Comparison of ENCODE assay signal across 27 cellular contexts in the genomic region with DNA sequence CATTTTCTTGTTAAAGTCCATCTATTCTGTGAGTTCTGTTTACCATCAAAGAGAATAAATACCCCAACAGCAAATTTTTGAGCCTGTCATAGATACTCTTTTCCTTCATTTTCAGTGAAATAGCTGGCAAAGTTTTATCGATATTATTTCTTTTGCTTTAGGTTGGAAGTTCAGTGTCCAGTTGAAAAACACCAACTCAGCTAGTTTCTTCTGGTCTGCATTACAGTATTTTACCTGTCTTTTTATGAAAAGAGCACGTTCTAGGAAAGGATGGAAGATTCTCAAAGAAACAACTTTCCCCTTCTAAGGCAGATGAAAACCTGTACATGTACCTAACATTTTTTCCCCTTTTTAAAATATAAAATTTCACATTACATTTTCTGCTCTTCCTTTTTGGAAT.
"Had no signal": no experiment of that assay in that cellular context is flagged by ENCODE, and none has a peak within 500 bp of the region (broad histone marks: within the 10 kb centered on the region; RNA-seq: fewer than 3 reads in every experiment).

No MANE protein-coding gene starts in this region.

- H3K36me3 ChIP-seq: stomach, suprapubic skin, thoracic aorta, thyroid gland, tibial artery, transverse colon, upper lobe of left lung, upper lobe of right lung, uterus, vagina had no signal

- ATAC-seq: stimulated activated effector memory CD8-positive, alpha-beta T cell treated with anti-CD3 and anti-CD28 coated beads, Interleukin-12 subunit alpha, Interleukin-12 subunit beta, amount 100 ng/mL, for 72 hours; stimulated activated memory B cell treated with anti-CD40 and anti-IgM and Interleukin-4, amounts not matched to agents 10 μg/mL and 1 μg/mL and 100 μg/mL, for 72 hours; stimulated activated naive B cell treated with anti-CD40 and anti-IgM and Interleukin-4, amounts not matched to agents 10 μg/mL and 1 μg/mL and 100 μg/mL, for 72 hours; stimulated activated naive CD8-positive, alpha-beta T cell treated with anti-CD3 and anti-CD28 coated beads, Interleukin-15, amount 100 ng/mL, for 72 hours; stimulated activated naive CD8-positive, alpha-beta T cell treated with anti-CD3 and anti-CD28 coated beads, Interleukin-15, Interleukin-2, amounts not matched to agents 100 U/mL and 50 U/mL, for 24 hours; upper lobe of right lung had no signal

- DNase-seq: stimulated activated CD4-positive, alpha-beta T cell treated with anti-CD3 and anti-CD28 coated beads, Interleukin-2, amount 100 ng/mL, for 48 hours; stimulated activated CD4-positive, alpha-beta T cell treated with anti-CD3 and anti-CD28 coated beads, Interleukin-4, amount 100 ng/mL, for 1 hour; stimulated activated CD4-positive, alpha-beta T cell treated with anti-CD3 and anti-CD28 coated beads, Interleukin-4, amount 100 ng/mL, for 24 hours; stimulated activated CD4-positive, alpha-beta T cell treated with anti-CD3 and anti-CD28 coated beads, Interleukin-4, amount 100 ng/mL, for 4 hours; stimulated activated CD8-positive, alpha-beta memory T cell treated with anti-CD3 and anti-CD28 coated beads, Interleukin-4, amount 100 ng/mL, for 48 hours; stimulated activated naive B cell treated with anti-CD40 and anti-IgM and Interleukin-4, amounts not matched to agents 10 μg/mL and 1 μg/mL and 100 μg/mL, for 72 hours; stimulated activated naive CD4-positive, alpha-beta T cell; stimulated activated naive CD4-positive, alpha-beta T cell treated with Interleukin-2 at 50 U/mL for 16 hours; stimulated activated naive CD8-positive, alpha-beta T cell treated with anti-CD3 and anti-CD28 coated beads, Interleukin-15, amount 100 ng/mL, for 72 hours; stimulated activated naive CD8-positive, alpha-beta T cell treated with anti-CD3 and anti-CD28 coated beads, Interleukin-15, Interleukin-2, amounts not matched to agents 100 U/mL and 50 U/mL, for 24 hours; stomach; substantia nigra; testis; thyroid gland; tibial artery; transverse colon; trophoblast cell; upper lobe of left lung; upper lobe of right lung; uterus had no signal

- H3K27me3 ChIP-seq: stomach, suprapubic skin, testis, thyroid gland, tibial artery, tibial nerve, transverse colon, upper lobe of left lung, upper lobe of right lung, uterus, vagina had no signal

- FAIRE-seq: urothelium cell line had no signal

- H3K27ac ChIP-seq: stomach, suprapubic skin, testis, thoracic aorta, thyroid gland, tibial artery, tibial nerve, transverse colon, upper lobe of left lung, upper lobe of right lung, uterus, vagina had no signal

- H3K4me1 ChIP-seq: stomach, suprapubic skin, testis, thyroid gland, tibial artery, tibial nerve, transverse colon, upper lobe of left lung, upper lobe of right lung, uterus, vagina had no signal

- H3K4me3 ChIP-seq: stomach, suprapubic skin, testis, thoracic aorta, thyroid gland, tibial artery, tibial nerve, transverse colon, upper lobe of left lung, upper lobe of right lung, uterus, vagina had no signal

- H3K9me3 ChIP-seq: stomach, suprapubic skin, testis, thoracic aorta, thyroid gland, tibial artery, tibial nerve, transverse colon, upper lobe of left lung, upper lobe of right lung, uterus, vagina had no signal
